Comparison of ENCODE assay signal across 17 cellular contexts in the genomic region with DNA sequence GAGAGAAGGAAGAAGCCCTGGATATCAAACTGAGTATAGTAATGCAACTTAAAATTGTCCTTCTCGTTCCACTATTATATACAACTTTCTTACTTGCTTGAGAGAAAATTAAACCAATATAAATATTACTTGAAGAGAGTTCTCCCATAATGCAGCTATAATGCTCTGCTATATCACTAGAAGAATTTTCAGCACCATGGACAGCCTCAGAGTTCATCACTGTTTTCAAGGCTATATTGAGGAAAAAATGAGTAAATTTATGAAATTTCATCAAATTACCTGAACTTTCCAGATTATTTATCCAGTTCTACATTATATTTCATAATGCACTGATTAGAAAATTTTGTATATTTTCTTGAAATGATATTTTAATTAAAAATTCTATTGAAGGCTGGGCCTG.
DNase-seq lines count a peak whose midpoint lies in the region; FAIRE-seq and TF ChIP-seq lines count a peak whose summit lies in the region.
"Had no signal": no experiment of that assay in that cellular context is flagged by ENCODE, and none has a peak within 500 bp of the region (broad histone marks: within the 10 kb centered on the region; RNA-seq: fewer than 3 reads in every experiment).

No MANE protein-coding gene starts in this region.

- no peak for TF ChIP-seq POLR2A in GM12892 (IDR thresholded peaks at IDR 0.05; ENCODE audit: low read depth, low read length)

- H3K9me3 Mint-ChIP-seq in astrocyte (ENCODE audit: unreplicated experiment), result peaks cover 2% of the 10 kb centered on the region

- no peaks in the 10 kb centered on the region for H3K27me3 ChIP-seq in astrocyte (ENCODE audit: insufficient read depth, low read length)
- H3K27me3 ChIP-seq: BLaER1 treated with 17β-estradiol and CSF1 and Interleukin-3, amounts not matched to agents 10 nM and 100 nM; sigmoid colon; stomach had no signal

- H3K4me3 Mint-ChIP-seq in astrocyte (ENCODE audit: unreplicated experiment), result no peak overlapping the region
- H3K4me3 Mint-ChIP-seq: nephron progenitor cell had no signal

- no peak overlapping the region for H3K4me3 ChIP-seq in astrocyte (ENCODE audit: insufficient read depth, low read depth, low read length)
- H3K4me3 ChIP-seq: BLaER1 treated with 17β-estradiol and CSF1 and Interleukin-3, amounts not matched to agents 10 nM and 100 nM; sigmoid colon; stomach had no signal

- no peaks in the 10 kb centered on the region for H4K20me1 ChIP-seq in astrocyte (ENCODE audit: insufficient read depth, low read length)
- H4K20me1 ChIP-seq: BLaER1 treated with 17β-estradiol and CSF1 and Interleukin-3, amounts not matched to agents 10 nM and 100 nM had no signal

- no peak overlapping the region for H3K27ac ChIP-seq in astrocyte (ENCODE audit: low read depth, low read length)
- H3K27ac ChIP-seq: BLaER1 treated with 17β-estradiol and CSF1 and Interleukin-3, amounts not matched to agents 10 nM and 100 nM; sigmoid colon; stomach had no signal

- no peaks in the 10 kb centered on the region for H3K4me1 ChIP-seq in astrocyte (ENCODE audit: insufficient read depth, low read length)
- H3K4me1 ChIP-seq: BLaER1 treated with 17β-estradiol and CSF1 and Interleukin-3, amounts not matched to agents 10 nM and 100 nM; sigmoid colon; stomach had no signal

- no peaks in the 10 kb centered on the region for H3K27me3 Mint-ChIP-seq in astrocyte (ENCODE audit: low read depth, unreplicated experiment)

- H2AFZ ChIP-seq in astrocyte (ENCODE audit: low read depth, low read length), result no peak overlapping the region

- H3K36me3 Mint-ChIP-seq in astrocyte (ENCODE audit: low read depth, unreplicated experiment), result no peaks in the 10 kb centered on the region

- FAIRE-seq in astrocyte (lab: Jason Lieb, UNC) (no peak), GM12892 (lab: Jason Lieb, UNC) (no peak)

- H3K9me3 ChIP-seq in astrocyte (ENCODE audit: insufficient read depth, low read depth, low read length), result no peaks in the 10 kb centered on the region
- H3K9me3 ChIP-seq: BLaER1 treated with 17β-estradiol and CSF1 and Interleukin-3, amounts not matched to agents 10 nM and 100 nM; sigmoid colon; stomach had no signal

- TF ChIP-seq CTCF in astrocyte (IDR thresholded peaks at IDR 0.05; ENCODE audit: insufficient read depth, low read depth, low read length), result no peak

- no peak overlapping the region for H3K27ac Mint-ChIP-seq in astrocyte (ENCODE audit: unreplicated experiment)
- H3K27ac Mint-ChIP-seq: nephron progenitor cell had no signal

- H3K9ac ChIP-seq in astrocyte (ENCODE audit: low read length), result no peak overlapping the region
- H3K9ac ChIP-seq: BLaER1 treated with 17β-estradiol and CSF1 and Interleukin-3, amounts not matched to agents 10 nM and 100 nM had no signal

- DNase-seq in GM03348 (ENCODE audit: low spot score) (peak; percentile 2), M059J (ENCODE audit: low read depth) (peak; percentile 8), astrocyte (ENCODE audit: low read depth) (peak; percentile 3), iris pigment epithelial cell (ENCODE audit: low read depth) (peak; percentile 15), NCI-H187 treated with DMSO at 0.1 percent for 48 hours (lab: John Stamatoyannopoulos, UW) (no peak), T-helper 9 cell (no peak), GM12892 (ENCODE audit: insufficient read length) (no peak)
- DNase-seq in stimulated activated naive CD4-positive, alpha-beta T cell treated with Interleukin-2 at 50 U/mL for 16 hours (lab: John Stamatoyannopoulos, UW), result no peak
- DNase-seq: activated CD4-positive, alpha-beta T cell treated with anti-CD3 and anti-CD28 coated beads for 1 hour; activated T-cell treated with anti-CD3 and anti-CD28 coated beads for 4 hours; glutamatergic neuron; NCI-H1417 treated with DMSO at 0.1 percent for 48 hours; NCI-H524; nephron progenitor cell; sigmoid colon; stomach had no signal

- H3K4me1 Mint-ChIP-seq in astrocyte (ENCODE audit: low read depth, unreplicated experiment), result no peaks in the 10 kb centered on the region
- H3K4me1 Mint-ChIP-seq: nephron progenitor cell had no signal

- H3K36me3 ChIP-seq in astrocyte (ENCODE audit: insufficient read depth, low read length), result no peaks in the 10 kb centered on the region
- H3K36me3 ChIP-seq: BLaER1 treated with 17β-estradiol and CSF1 and Interleukin-3, amounts not matched to agents 10 nM and 100 nM; sigmoid colon; stomach had no signal

- no peaks in the 10 kb centered on the region for H3K79me2 ChIP-seq in astrocyte (ENCODE audit: insufficient read depth, low read length)

- H3K4me2 ChIP-seq in astrocyte (ENCODE audit: low read length), result no peak overlapping the region
- H3K4me2 ChIP-seq: BLaER1 treated with 17β-estradiol and CSF1 and Interleukin-3, amounts not matched to agents 10 nM and 100 nM had no signal

Comparison
In these comparisons a context has a peak if more than half of its experiments do, and no peak if none do; other contexts are left out.
1. DNase-seq: peak in GM03348 (single experiment), M059J (single experiment), astrocyte (single experiment) and iris pigment epithelial cell (single experiment); none in stimulated activated naive CD4-positive, alpha-beta T cell treated with Interleukin-2 at 50 U/mL for 16 hours (single experiment), NCI-H187 treated with DMSO at 0.1 percent for 48 hours (single experiment), T-helper 9 cell (single experiment) and GM12892 (single experiment).